25 cellular contexts compared by ENCODE assay signal in genomic region chr1:193909406-193909805, GRCh38.
"Had no signal": no experiment of that assay in that cellular context is flagged by ENCODE, and none has a peak within 500 bp of the region (broad histone marks: within the 10 kb centered on the region; RNA-seq: fewer than 3 reads in every experiment).

No MANE protein-coding gene starts in this region.

- DNase-seq: activated CD4-positive, alpha-beta T cell treated with anti-CD3 and anti-CD28 coated beads, Interleukin-2, amount 10 ng/mL, durations not matched to agents 24 days and 14 days; activated CD4-positive, alpha-beta T cell treated with anti-CD3 and anti-CD28 coated beads, Interleukin-2, amount 50 U/mL, for 4 hours; activated CD8-positive, alpha-beta T cell treated with anti-CD3 and anti-CD28 coated beads for 36 hours; activated gamma-delta T cell; activated naive CD4-positive, alpha-beta T cell treated with Interleukin-2 at 50 U/mL for 16 hours; activated T-cell treated with anti-CD3 and anti-CD28 coated beads, Interleukin-2, amount 50 U/mL, for 24 hours; adrenal gland; colonic mucosa; Kasumi-1; NCI-H1105; NCI-H1436; NCI-H1694; NCI-H1930; NCI-H345; NCI-H524 treated with DMSO at 0.1 percent for 48 hours; PC-3; Peyer's patch; RPMI8226; SIG-M5; T-helper 1 cell; T-helper 2 cell; T-helper 9 cell had no signal

- H3K27me3 ChIP-seq: adrenal gland, cardiac muscle cell, colonic mucosa, Peyer's patch had no signal

- ATAC-seq: activated CD8-positive, alpha-beta T cell treated with anti-CD3 and anti-CD28 coated beads for 36 hours; PC-3; Right ventricle myocardium inferior; SK-N-SH treated with all-trans-retinoic acid at 6 μM for 48 hours had no signal

- H3K4me3 ChIP-seq: adrenal gland, cardiac muscle cell, colonic mucosa, Peyer's patch had no signal

- H3K27ac ChIP-seq: adrenal gland, cardiac muscle cell, colonic mucosa, Peyer's patch had no signal

- H3K9me3 ChIP-seq: adrenal gland, colonic mucosa, Peyer's patch had no signal

- H3K36me3 ChIP-seq: adrenal gland, cardiac muscle cell, colonic mucosa, Peyer's patch had no signal

- H3K4me1 ChIP-seq: adrenal gland, colonic mucosa, Peyer's patch had no signal
